Comparison of ENCODE assay signal across 18 cellular contexts in the genomic region with DNA sequence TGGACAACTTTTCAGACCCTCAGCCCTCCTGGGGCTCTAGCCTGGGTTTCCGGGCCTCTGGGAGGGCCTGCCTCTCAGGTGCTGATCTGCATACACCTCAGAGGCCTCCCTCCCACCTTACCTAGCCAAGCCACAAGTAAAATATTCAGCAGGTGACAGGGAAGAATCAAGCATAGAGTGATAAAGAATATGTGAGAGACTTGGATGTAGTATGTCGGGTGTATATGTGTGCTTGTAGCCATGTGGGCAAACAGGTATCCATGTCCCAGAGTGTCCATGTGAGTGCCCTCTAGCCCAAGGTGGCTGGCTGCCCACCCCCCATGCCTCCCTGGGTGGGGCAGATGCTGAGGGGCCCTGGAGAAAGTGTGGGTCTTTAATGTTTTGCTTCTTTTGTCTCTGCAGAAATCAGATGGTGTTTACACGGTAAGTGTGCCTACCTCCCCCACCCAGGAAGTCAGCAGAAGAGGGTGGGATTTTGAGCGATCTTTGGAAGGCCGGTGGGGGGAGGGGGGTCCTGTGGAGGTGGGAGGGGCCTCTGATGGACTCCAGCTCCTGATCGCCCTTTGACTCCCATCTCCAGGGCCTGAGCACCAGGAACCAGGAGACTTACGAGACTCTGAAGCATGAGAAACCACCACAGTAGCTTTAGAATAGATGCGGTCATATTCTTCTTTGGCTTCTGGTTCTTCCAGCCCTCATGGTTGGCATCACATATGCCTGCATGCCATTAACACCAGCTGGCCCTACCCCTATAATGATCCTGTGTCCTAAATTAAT. TPM values are rescaled to one million over a fixed set of nuclear protein-coding genes. Genes with fewer than 3 reads are reported as not detected.
DNase-seq lines count a peak whose midpoint lies in the region; ATAC-seq, FAIRE-seq and TF ChIP-seq lines count a peak whose summit lies in the region.
"Had no signal": no experiment of that assay in that cellular context is flagged by ENCODE, and none has a peak within 500 bp of the region (broad histone marks: within the 10 kb centered on the region; RNA-seq: fewer than 3 reads in every experiment).

No MANE protein-coding gene starts in this region.

- no peak overlapping the region for H3K4me3 ChIP-seq in CD8-positive, alpha-beta memory T cell (ENCODE audit: low read length)
- no peak overlapping the region for H3K4me3 ChIP-seq in iPS-20b (ENCODE audit: low read length)
- peak overlapping the region in 3 of 8 donors; percentile 39 to 68 (median 51) for H3K4me3 ChIP-seq in spleen
- no peak overlapping the region for H3K4me3 ChIP-seq in pancreas
- H3K4me3 ChIP-seq: body of pancreas, prostate gland had no signal

- no peak for TF ChIP-seq POLR2A in spleen (IDR thresholded peaks at IDR 0.05)

- no peak for FAIRE-seq in pancreas (lab: Jason Lieb, UNC)

- H3K9ac ChIP-seq in iPS-20b (ENCODE audit: low read depth, low read length), result peak overlapping the region; percentile 7; the same call in 1 of the 2 replicates

- H3K36me3 Mint-ChIP-seq in CD8-positive, alpha-beta memory T cell, result peaks cover 5 to 17% (median 9%) of the 10 kb centered on the region in 3 donors
- peaks cover 16% of the 10 kb centered on the region for H3K36me3 Mint-ChIP-seq in T-cell

- H3K4me1 ChIP-seq in CD8-positive, alpha-beta memory T cell (ENCODE audit: insufficient read depth, low read length), result peaks cover 37% of the 10 kb centered on the region
- H3K4me1 ChIP-seq in iPS-20b (ENCODE audit: insufficient read depth, low read length) (peaks cover 10% of the 10 kb centered on the region; the same call in 1 of the 2 replicates), spleen (peaks cover 0 to 62% (median 24%) of the 10 kb centered on the region in 6 donors), pancreas (no peaks in the 10 kb centered on the region)
- H3K4me1 ChIP-seq: body of pancreas, prostate gland had no signal

- DNase-seq in CD8-positive, alpha-beta memory T cell, result peak in 1 of 5 donors; percentile 37
- DNase-seq in T-cell, result peak in 1 of 34 experiments; percentile 20
- DNase-seq in spleen, result peak; percentile 58
- DNase-seq in DMS114 treated with DMSO at 0.1 percent for 48 hours (lab: John Stamatoyannopoulos, UW; ENCODE audit: unreplicated experiment), result no peak
- DNase-seq in hippocampal formation (lab: John Stamatoyannopoulos, UW), result no peak
- DNase-seq in pancreas, result no peak
- DNase-seq in NCI-H226, result no peak
- DNase-seq: activated CD4-positive, alpha-beta T cell treated with anti-CD3 and anti-CD28 coated beads for 1 hour; activated T-cell treated with anti-CD3 and anti-CD28 coated beads, Interleukin-2, amount 50 U/mL, for 4 hours; body of pancreas; effector CD4-positive, alpha-beta T cell; KBM-7; NCI-H1436 treated with DMSO at 0.1 percent for 48 hours had no signal

- intact Hi-C loops in spleen (cut with DNase I; ENCODE audit: low total_unique reads) (no loop called here), pancreas (cut with DNase I) (no loop called here)

- no peak for TF ChIP-seq CTCF in spleen (IDR thresholded peaks at IDR 0.05 in 8 of 11, conservative IDR thresholded peaks at IDR 0.05 in 3 of 11)
- TF ChIP-seq CTCF in pancreas (IDR thresholded peaks at IDR 0.05), result no peak

- H3K4me1 Mint-ChIP-seq in CD8-positive, alpha-beta memory T cell, result peaks cover 24 to 42% (median 31%) of the 10 kb centered on the region in 3 donors
- peaks cover 49 to 60% (median 55%) of the 10 kb centered on the region in 3 donors for H3K4me1 Mint-ChIP-seq in T-cell

- H3K36me3 ChIP-seq in CD8-positive, alpha-beta memory T cell (ENCODE audit: insufficient read depth, low read length), result peaks cover 9% of the 10 kb centered on the region
- H3K36me3 ChIP-seq in iPS-20b (ENCODE audit: insufficient read depth, low read depth, low read length), result peaks cover 20% of the 10 kb centered on the region
- H3K36me3 ChIP-seq in spleen, result peaks cover 0 to 43% (median 16%) of the 10 kb centered on the region in 6 donors
- peaks cover 4 to 13% (median 5%) of the 10 kb centered on the region in 3 donors for H3K36me3 ChIP-seq in pancreas

- H3K9me3 Mint-ChIP-seq in CD8-positive, alpha-beta memory T cell, result no peaks in the 10 kb centered on the region
- H3K9me3 Mint-ChIP-seq in T-cell, result no peaks in the 10 kb centered on the region
- H3K9me3 Mint-ChIP-seq: activated T-cell treated with anti-CD3 and anti-CD28 coated beads, Interleukin-2, amount 50 U/mL, for 4 hours had no signal

- peak overlapping the region in 3 of 7 donors; percentile 17 to 72 (median 43) for H3K4me3 Mint-ChIP-seq in CD8-positive, alpha-beta memory T cell
- peak overlapping the region in 2 of 3 donors; percentile 18 to 69 for H3K4me3 Mint-ChIP-seq in T-cell
- H3K4me3 Mint-ChIP-seq: activated T-cell treated with anti-CD3 and anti-CD28 coated beads, Interleukin-2, amount 50 U/mL, for 4 hours had no signal

- ATAC-seq in T-cell (replicated peaks in 1 of 4) (peak; percentile 47 to 72 (median 62)), pancreas (no peak)
- ATAC-seq: activated T-cell treated with anti-CD3 and anti-CD28 coated beads, Interleukin-2, amount 50 U/mL, for 4 hours; body of pancreas had no signal

- H3K27ac Mint-ChIP-seq in CD8-positive, alpha-beta memory T cell, result peak overlapping the region; percentile 4 to 80 (median 64)
- H3K27ac Mint-ChIP-seq in T-cell, result peak overlapping the region; percentile 94 to 97

- no peaks in the 10 kb centered on the region for H3K27me3 ChIP-seq in CD8-positive, alpha-beta memory T cell (ENCODE audit: insufficient read depth, low read length, poor library complexity, severe bottlenecking)
- H3K27me3 ChIP-seq in iPS-20b (ENCODE audit: insufficient read depth, low read length), result no peaks in the 10 kb centered on the region
- H3K27me3 ChIP-seq in spleen (replicated peaks in 1 of 7), result peaks cover 0 to 15% (median 0%) of the 10 kb centered on the region in 7 donors
- no peaks in the 10 kb centered on the region for H3K27me3 ChIP-seq in pancreas
- H3K27me3 ChIP-seq: body of pancreas had no signal

- no peaks in the 10 kb centered on the region for H3K9me3 ChIP-seq in CD8-positive, alpha-beta memory T cell (ENCODE audit: low read length)
- H3K9me3 ChIP-seq in iPS-20b (ENCODE audit: insufficient read depth, low read depth, low read length) (no peaks in the 10 kb centered on the region), spleen (no peaks in the 10 kb centered on the region), pancreas (no peaks in the 10 kb centered on the region)
- H3K9me3 ChIP-seq: body of pancreas, prostate gland had no signal

- CTCF ChIA-PET in CD8-positive, alpha-beta memory T cell (lab: Charles Lee), result interaction anchor here (1.6 to 5.1 kb wide), 5 partner anchors 8 to 164 kb away, joined by 5 to 31 read pairs (median 11); a partner anchor contains a TSS
- CTCF ChIA-PET in T-cell (lab: Charles Lee), result interaction anchor here in 1 of 2 donors (0.5 to 1.3 kb wide), 4 partner anchors 9 to 87 kb away, joined by 3 to 4 read pairs (median 4); a partner anchor contains a TSS

- H3K27me3 Mint-ChIP-seq in CD8-positive, alpha-beta memory T cell, result peaks cover 0 to 3% of the 10 kb centered on the region in 2 donors
- no peaks in the 10 kb centered on the region for H3K27me3 Mint-ChIP-seq in T-cell

- H3K27ac ChIP-seq in CD8-positive, alpha-beta memory T cell (ENCODE audit: low read depth, low read length), result no peak overlapping the region
- H3K27ac ChIP-seq in iPS-20b (ENCODE audit: low read length), result no peak overlapping the region
- H3K27ac ChIP-seq in spleen, result peak overlapping the region in 7 of 8 donors; percentile 87 to 95 (median 91)
- no peak overlapping the region for H3K27ac ChIP-seq in pancreas
- H3K27ac ChIP-seq: prostate gland had no signal

- 62 to 79% (median 76%) methylated on average over 8 of the region's 8 CpGs for WGBS in spleen, 5 donors
- 57 to 61% methylated on average over 8 of the region's 8 CpGs for WGBS in pancreas, 2 donors

- POLR2A ChIA-PET in CD8-positive, alpha-beta memory T cell (lab: Charles Lee), result no interaction called here
- POLR2A ChIA-PET in T-cell (lab: Charles Lee), result interaction anchor here in 1 of 2 donors (0.5 to 0.6 kb wide), 3 partner anchors 10 to 53 kb away, joined by 3 to 4 read pairs (median 3); no protein-coding TSS in a partner anchor

RNA-seq across cellular contexts. Expression of a gene that starts 3.4 kb away (rescaled TPM):
- 1 to 10 TPM; 4.1 to 5.1 TPM for total RNA-seq in CD8-positive, alpha-beta memory T cell
- polyA plus RNA-seq in CD8-positive, alpha-beta memory T cell, result 19.0 TPM
- total RNA-seq in T-cell (1 to 10 TPM; 2.5 to 5.2 (median 3.5) TPM), spleen (100 to 1,000 TPM; 167 to 402 (median 268) TPM), pancreas (10 to 100 TPM in 3 of 6 donors, 1 to 10 TPM in 3; 1.3 to 25.0 (median 6.5) TPM)
- polyA plus RNA-seq in spleen (100 to 1,000 TPM; 148 to 236 (median 202) TPM), pancreas (10 to 100 TPM; 12.8 to 16.2 TPM)
- total RNA-seq: NCI-H460 had no signal

RNA-seq across cellular contexts. Expression of a gene that starts 4.9 kb away (rescaled TPM):
- not detected for total RNA-seq in CD8-positive, alpha-beta memory T cell
- not detected for polyA plus RNA-seq in CD8-positive, alpha-beta memory T cell
- 1 to 10 TPM in 3 of 5 donors, not detected in 2; 2.2 to 5.5 (median 3.7) TPM for total RNA-seq in T-cell
- total RNA-seq in spleen, result not detected
- under 1 TPM in 1 of 3 donors, not detected in 2; 0.29 TPM for polyA plus RNA-seq in spleen
- total RNA-seq in pancreas, result 1 to 10 TPM in 1 of 6 donors, not detected in 5; 3.2 TPM
- not detected for polyA plus RNA-seq in pancreas
- total RNA-seq: body of pancreas, NCI-H460, prostate gland, urinary bladder had no signal
- polyA plus RNA-seq: BJ had no signal

RNA-seq across cellular contexts. Expression of a gene that starts 7.4 kb away (rescaled TPM):
- 10 to 100 TPM; 24.7 to 26.1 TPM for total RNA-seq in CD8-positive, alpha-beta memory T cell
- polyA plus RNA-seq in CD8-positive, alpha-beta memory T cell, result 6.9 TPM
- total RNA-seq in T-cell, result 10 to 100 TPM in 4 of 5 donors, 1 to 10 TPM in 1; 6.3 to 12.2 (median 11.0) TPM
- 10 to 100 TPM in 5 of 7 donors, 1 to 10 TPM in 2; 8.3 to 15.3 (median 10.7) TPM for total RNA-seq in spleen
- polyA plus RNA-seq in spleen, result 1 to 10 TPM; 6.2 to 8.9 (median 6.5) TPM
- 1 to 10 TPM; 1.4 to 5.6 (median 2.6) TPM for total RNA-seq in pancreas
- polyA plus RNA-seq in pancreas, result 1 to 10 TPM; 3.3 to 4.3 TPM

RNA-seq across cellular contexts. Expression of a gene that starts 16.3 kb away (rescaled TPM):
- total RNA-seq in CD8-positive, alpha-beta memory T cell, result 10 to 100 TPM; 93.5 to 97.1 TPM
- 82.1 TPM for polyA plus RNA-seq in CD8-positive, alpha-beta memory T cell
- total RNA-seq in T-cell (10 to 100 TPM; 57.3 to 92.2 (median 88.2) TPM), spleen (100 to 1,000 TPM in 1 of 7 donors, 10 to 100 TPM in 6; 76.5 to 110 (median 88.0) TPM), pancreas (10 to 100 TPM; 26.7 to 44.4 (median 31.1) TPM)
- polyA plus RNA-seq in spleen (10 to 100 TPM; 27.0 to 44.7 (median 34.1) TPM), pancreas (10 to 100 TPM; 29.3 to 56.8 TPM)

RNA-seq across cellular contexts. Expression of a gene that starts 19.5 kb away (rescaled TPM):
- not detected for total RNA-seq in CD8-positive, alpha-beta memory T cell
- polyA plus RNA-seq in CD8-positive, alpha-beta memory T cell, result not detected
- total RNA-seq in T-cell, result not detected
- total RNA-seq in spleen, result not detected
- polyA plus RNA-seq in spleen, result under 1 TPM in 2 of 3 donors, not detected in 1; 0.06 to 0.11 TPM
- total RNA-seq in pancreas, result not detected
- under 1 TPM in 1 of 2 donors, not detected in 1; 0.15 TPM for polyA plus RNA-seq in pancreas
- total RNA-seq: body of pancreas, NCI-H460, prostate gland, urinary bladder had no signal
- polyA plus RNA-seq: BJ had no signal

Comparison
In these comparisons a context has a peak if more than half of its experiments do, and no peak if none do; other contexts are left out.
1. H3K27ac ChIP-seq: peak in spleen (7 of 8); none in CD8-positive, alpha-beta memory T cell (single experiment), iPS-20b (single experiment) and pancreas (0 of 4).
2. ATAC-seq: peak in T-cell (4 of 4); none in pancreas (0 of 4).
3. RNA of a gene that starts 3.4 kb away (total RNA-seq): 167 to 402 TPM in spleen; 1.3 to 25.0 TPM in pancreas, 4.1 to 5.1 TPM in CD8-positive, alpha-beta memory T cell and 2.5 to 5.2 TPM in T-cell; every median in the first group is over 4 times any median in the second.